ENCODE assay signal across 2 cellular contexts in the genomic region with DNA sequence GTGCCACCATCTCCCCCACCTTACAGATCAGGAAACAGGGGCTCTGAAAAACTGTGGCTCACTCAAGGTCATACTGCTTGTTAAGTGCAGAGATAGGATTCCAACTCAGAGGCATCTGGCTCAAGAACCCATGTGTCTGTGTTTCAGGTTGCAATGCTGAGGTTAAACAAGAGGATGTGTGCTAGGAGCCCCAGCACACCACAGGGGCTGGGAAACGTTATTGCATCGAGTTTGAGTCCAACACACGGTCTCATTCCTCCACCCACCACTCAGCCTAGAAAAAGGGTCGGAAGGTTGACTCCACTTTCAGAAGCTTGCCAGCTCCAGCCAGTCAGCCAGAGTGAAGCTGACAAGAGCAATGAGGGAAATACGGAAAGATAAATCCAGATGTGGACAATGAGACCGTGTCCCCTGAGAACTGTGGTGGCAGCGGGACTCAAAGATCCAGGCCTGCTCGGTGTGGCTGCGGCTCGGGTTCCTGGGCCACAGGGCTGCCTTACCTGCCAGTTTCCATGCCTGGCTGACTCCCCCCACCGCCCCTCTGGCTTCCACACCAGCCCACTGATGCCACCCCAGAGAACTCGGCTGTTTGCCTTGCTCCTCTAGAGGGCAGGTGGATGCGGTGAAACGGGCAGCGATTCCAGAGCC. TPM values are rescaled to one million over a fixed set of nuclear protein-coding genes. Genes with fewer than 3 reads are reported as not detected.
"Had no signal": no experiment of that assay in that cellular context is flagged by ENCODE, and none has a peak within 500 bp of the region (broad histone marks: within the 10 kb centered on the region; RNA-seq: fewer than 3 reads in every experiment).

No MANE protein-coding gene starts in this region.

RNA-seq across cellular contexts. Expression of gene NPIPA8, which starts 33.4 kb away (rescaled TPM):
- total RNA-seq: GM23248, H7 had no signal
- polyA plus RNA-seq: GM23248 had no signal
